Comparison of ENCODE assay signal across 8 cellular contexts in genomic region chr12:1629338-1630080, GRCh38. TPM values are rescaled to one million over a fixed set of nuclear protein-coding genes. Genes with fewer than 3 reads are reported as not detected.
DNase-seq lines count a peak whose midpoint lies in the region; ATAC-seq and TF ChIP-seq lines count a peak whose summit lies in the region.

No MANE protein-coding gene starts in this region.

- no peak overlapping the region for H2AFZ ChIP-seq in SU-DHL-6 (ENCODE audit: low read depth, low read length, severe bottlenecking)

- H3K9me3 Mint-ChIP-seq in activated CD4-positive, alpha-beta T cell treated with anti-CD3 and anti-CD28 coated beads, Interleukin-2, amount 10 ng/mL, durations not matched to agents 7 days and 5 days: no peaks in the 10 kb centered on the region

- H3K4me1 ChIP-seq in heart left ventricle (peaks cover 0 to 48% (median 23%) of the 10 kb centered on the region in 12 donors), sigmoid colon (peaks cover 0 to 66% (median 51%) of the 10 kb centered on the region in 4 donors)

- TF ChIP-seq CTCF in SU-DHL-6 (IDR thresholded peaks at IDR 0.05; ENCODE audit: insufficient read depth, low read length, poor library complexity, severe bottlenecking) (peak; percentile 26), heart left ventricle (IDR thresholded peaks at IDR 0.05) (peak in 2 of 12 donors; percentile 7 to 26), sigmoid colon (IDR thresholded peaks at IDR 0.05) (peak in 1 of 4 experiments; percentile 52)

- no peaks in the 10 kb centered on the region for H3K9me3 ChIP-seq in SU-DHL-6 (ENCODE audit: insufficient read depth, low read length)
- no peaks in the 10 kb centered on the region for H3K9me3 ChIP-seq in heart left ventricle
- H3K9me3 ChIP-seq in sigmoid colon: no peaks in the 10 kb centered on the region

- H3K4me1 Mint-ChIP-seq in activated CD4-positive, alpha-beta T cell treated with anti-CD3 and anti-CD28 coated beads, Interleukin-2, amount 10 ng/mL, durations not matched to agents 7 days and 5 days: peaks cover 18% of the 10 kb centered on the region

- H3K27me3 ChIP-seq in SU-DHL-6 (ENCODE audit: low read length) (no peaks in the 10 kb centered on the region), heart left ventricle (peaks cover 0 to 18% (median 0%) of the 10 kb centered on the region in 9 donors), sigmoid colon (no peaks in the 10 kb centered on the region)

- no peak overlapping the region for H3K27ac ChIP-seq in SU-DHL-6 (ENCODE audit: low read depth, low read length)
- H3K27ac ChIP-seq in heart left ventricle: peak overlapping the region in 6 of 12 donors; percentile 1 to 80 (median 41)
- peak overlapping the region; percentile 78 to 87 (median 83) for H3K27ac ChIP-seq in sigmoid colon

- no peak overlapping the region for H3K27ac Mint-ChIP-seq in activated CD4-positive, alpha-beta T cell treated with anti-CD3 and anti-CD28 coated beads, Interleukin-2, amount 10 ng/mL, durations not matched to agents 7 days and 5 days

- ATAC-seq in heart left ventricle (peak in 1 of 4 donors; percentile 0), HG02870 (IDR thresholded peaks at IDR 0.05; ENCODE audit: unreplicated experiment) (no peak), GM21447 (IDR thresholded peaks at IDR 0.05; ENCODE audit: unreplicated experiment) (no peak), GM18867 (IDR thresholded peaks at IDR 0.05; ENCODE audit: unreplicated experiment) (no peak)

- POLR2A ChIA-PET in activated CD4-positive, alpha-beta T cell treated with anti-CD3 and anti-CD28 coated beads, Interleukin-2, amount 10 ng/mL, durations not matched to agents 7 days and 5 days (lab: Charles Lee): no interaction called here

- TF ChIP-seq EP300 in sigmoid colon (IDR thresholded peaks at IDR 0.05): no peak

- TF ChIP-seq POLR2A in heart left ventricle (IDR thresholded peaks at IDR 0.05) (no peak), sigmoid colon (IDR thresholded peaks at IDR 0.05) (no peak)

- H4K20me1 ChIP-seq in SU-DHL-6 (ENCODE audit: low read depth, low read length): no peaks in the 10 kb centered on the region

- H3F3A ChIP-seq in SU-DHL-6 (ENCODE audit: insufficient read depth): no peaks in the 10 kb centered on the region

- peaks cover 76% of the 10 kb centered on the region for H3K27me3 Mint-ChIP-seq in activated CD4-positive, alpha-beta T cell treated with anti-CD3 and anti-CD28 coated beads, Interleukin-2, amount 10 ng/mL, durations not matched to agents 7 days and 5 days

- peak overlapping the region; percentile 46 for H3K4me2 ChIP-seq in SU-DHL-6 (ENCODE audit: low read depth, low read length, poor library complexity, severe bottlenecking)

- DNase-seq in activated CD4-positive, alpha-beta T cell treated with anti-CD3 and anti-CD28 coated beads for 48 hours: peak; percentile 10
- DNase-seq in activated CD4-positive, alpha-beta T cell treated with anti-CD3 and anti-CD28 coated beads, Interleukin-2, amount 10 ng/mL, durations not matched to agents 7 days and 5 days: no peak
- DNase-seq in heart left ventricle (no peak), sigmoid colon (no peak)

- no peaks in the 10 kb centered on the region for H3K79me2 ChIP-seq in SU-DHL-6 (ENCODE audit: insufficient read depth, low read length)

- CTCF ChIA-PET in activated CD4-positive, alpha-beta T cell treated with anti-CD3 and anti-CD28 coated beads, Interleukin-2, amount 10 ng/mL, durations not matched to agents 7 days and 5 days (lab: Charles Lee): interaction anchor here (0.9 to 1.9 kb wide), 3 partner anchors 13 to 162 kb away, joined by 3 to 5 read pairs (median 4); no protein-coding TSS in a partner anchor

- H3K36me3 ChIP-seq in SU-DHL-6 (ENCODE audit: low read length): no peaks in the 10 kb centered on the region
- H3K36me3 ChIP-seq in heart left ventricle: no peaks in the 10 kb centered on the region
- no peaks in the 10 kb centered on the region for H3K36me3 ChIP-seq in sigmoid colon

- H3K4me3 ChIP-seq in SU-DHL-6 (ENCODE audit: insufficient read depth, low read length, poor library complexity, severe bottlenecking) (peak overlapping the region; percentile 30), heart left ventricle (peak overlapping the region; percentile 27 to 76 (median 58)), sigmoid colon (peak overlapping the region; percentile 46 to 77 (median 68))

- no peak overlapping the region for H3K4me3 Mint-ChIP-seq in activated CD4-positive, alpha-beta T cell treated with anti-CD3 and anti-CD28 coated beads, Interleukin-2, amount 10 ng/mL, durations not matched to agents 7 days and 5 days

- no peaks in the 10 kb centered on the region for H3K36me3 Mint-ChIP-seq in activated CD4-positive, alpha-beta T cell treated with anti-CD3 and anti-CD28 coated beads, Interleukin-2, amount 10 ng/mL, durations not matched to agents 7 days and 5 days (ENCODE audit: low read depth)

- 10 to 12% (median 12%) methylated on average over 24 to 30 of the region's 30 CpGs for WGBS in heart left ventricle, 4 donors
- WGBS in sigmoid colon, 2 donors: 2 to 7% methylated on average over 30 of the region's 30 CpGs

- H3K9ac ChIP-seq in SU-DHL-6 (ENCODE audit: low read length): no peak overlapping the region; the same call in 1 of the 2 replicates

- no peaks in the 10 kb centered on the region for H3K9me2 ChIP-seq in SU-DHL-6 (replicated peaks; ENCODE audit: insufficient read depth, low read length)

- intact Hi-C loops in heart left ventricle (cut with DNase I) (loop anchor here in 2 of 10 donors (5.0 kb wide), 2 partner anchors 308 to 313 kb away; no protein-coding TSS in a partner anchor), sigmoid colon (cut with DNase I) (loop anchor here (5.0 kb wide), 1 partner anchor 163 kb away; no protein-coding TSS in a partner anchor)

RNA-seq across cellular contexts. Expression of gene WNT5B, which starts 0.5 kb away (rescaled TPM):
- under 1 TPM in 1 of 2 experiments, not detected in 1; 0.15 TPM for total RNA-seq in activated CD4-positive, alpha-beta T cell treated with anti-CD3 and anti-CD28 coated beads, Interleukin-2, amount 10 ng/mL, durations not matched to agents 7 days and 5 days
- total RNA-seq in heart left ventricle (1 to 10 TPM in 5 of 9 donors, under 1 TPM in 4; 0.52 to 3.9 (median 1.3) TPM), sigmoid colon (10 to 100 TPM in 3 of 4 donors, 1 to 10 TPM in 1; 8.4 to 72.3 (median 22.1) TPM)
- polyA plus RNA-seq in heart left ventricle (1 to 10 TPM; 1.3 to 1.7 TPM), sigmoid colon (1 to 10 TPM in 2 of 3 donors, under 1 TPM in 1; 0.69 to 3.5 (median 1.8) TPM)

RNA-seq across cellular contexts. Expression of gene FBXL14, which starts 35.1 kb away (rescaled TPM):
- 10 to 100 TPM; 24.3 to 26.4 TPM for total RNA-seq in activated CD4-positive, alpha-beta T cell treated with anti-CD3 and anti-CD28 coated beads, Interleukin-2, amount 10 ng/mL, durations not matched to agents 7 days and 5 days
- total RNA-seq in heart left ventricle (10 to 100 TPM in 1 of 9 donors, 1 to 10 TPM in 8; 4.7 to 10.1 (median 8.4) TPM), sigmoid colon (10 to 100 TPM in 2 of 4 donors, 1 to 10 TPM in 2; 7.5 to 12.2 (median 10.0) TPM)
- polyA plus RNA-seq in heart left ventricle (1 to 10 TPM; 1.7 to 9.0 TPM), sigmoid colon (10 to 100 TPM; 13.2 to 26.4 (median 20.8) TPM)
